Comparison of ENCODE assay signal across 1 cellular context in the genomic region with DNA sequence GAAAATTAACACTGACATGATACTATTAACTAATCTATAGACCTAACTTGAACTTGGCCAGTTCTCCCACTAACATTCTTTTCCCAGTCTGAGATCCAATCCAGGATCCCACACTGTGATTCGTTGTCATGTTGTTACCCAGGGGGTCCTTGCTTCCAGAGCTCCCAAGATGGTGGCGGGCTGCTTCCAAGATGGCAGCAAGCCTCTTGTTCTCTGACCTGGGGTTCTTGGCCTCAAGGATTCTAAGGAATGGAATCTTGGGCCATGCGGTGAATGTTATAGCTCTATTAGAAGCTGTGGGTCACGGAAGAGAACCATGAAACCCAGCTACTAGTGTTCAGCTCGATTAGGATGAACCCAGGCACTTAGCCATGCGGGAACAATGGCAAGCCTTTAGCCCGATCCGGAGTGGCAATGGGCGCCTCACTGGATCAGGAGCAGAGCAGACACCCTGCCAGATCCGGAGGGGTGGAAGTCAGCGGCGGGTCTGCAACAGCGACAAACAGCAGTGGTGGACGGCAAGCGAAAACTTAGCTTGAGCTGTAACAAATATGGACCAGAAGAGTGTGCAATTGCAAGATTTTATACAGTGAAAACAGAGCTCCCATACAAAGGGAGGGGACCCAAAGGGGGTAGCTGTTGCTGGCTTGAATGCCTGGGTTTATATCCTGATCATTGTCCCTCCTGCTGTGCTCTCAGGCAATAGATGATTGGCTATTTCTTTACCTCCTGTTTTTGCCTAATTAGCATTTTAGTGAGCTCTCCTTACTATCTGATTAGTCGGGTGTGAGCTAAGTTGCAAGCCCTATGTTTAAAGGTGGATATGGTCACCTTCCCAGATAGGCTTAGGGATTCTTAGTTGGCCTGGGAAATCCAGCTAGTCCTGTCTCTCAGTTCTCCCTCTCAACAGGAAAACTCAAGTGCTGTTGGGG.
TF ChIP-seq lines count a peak whose summit lies in the region.
"Not testable (repeated sequence)": the region's sequence is repeated elsewhere in the genome, so short reads cannot be mapped to it uniquely, and the experiment has no call there.

No MANE protein-coding gene starts in this region.

TF ChIP-seq in K562, 482 proteins besides CTCF, POLR2A, EP300 and RAD21:
- not testable (repeated sequence) for TF ChIP-seq NR2C1 (IDR thresholded peaks at IDR 0.05); ATF1 (CRISPR knock-in tag; IDR thresholded peaks at IDR 0.05)
- 0 out of 2 replicates have a peak, but pooled peaks have one; percentile 7 for TF ChIP-seq NR2C1 (tag; IDR thresholded peaks at IDR 0.05)
- TF ChIP-seq ATF1 (tag; IDR thresholded peaks at IDR 0.05) = 0 out of 2 replicates have a peak, but pooled peaks have one; percentile 13
- TF ChIP-seq MAFG (tag; conservative IDR thresholded peaks at IDR 0.05) = peak; percentile 57
- peak; percentile 29; the same call in 1 of the 2 replicates for TF ChIP-seq MAX (CRISPR knock-in tag; IDR thresholded peaks at IDR 0.05)
- TF ChIP-seq ZNF316 (IDR thresholded peaks at IDR 0.05) = peak; percentile 75
- TF ChIP-seq, protein P1, sequence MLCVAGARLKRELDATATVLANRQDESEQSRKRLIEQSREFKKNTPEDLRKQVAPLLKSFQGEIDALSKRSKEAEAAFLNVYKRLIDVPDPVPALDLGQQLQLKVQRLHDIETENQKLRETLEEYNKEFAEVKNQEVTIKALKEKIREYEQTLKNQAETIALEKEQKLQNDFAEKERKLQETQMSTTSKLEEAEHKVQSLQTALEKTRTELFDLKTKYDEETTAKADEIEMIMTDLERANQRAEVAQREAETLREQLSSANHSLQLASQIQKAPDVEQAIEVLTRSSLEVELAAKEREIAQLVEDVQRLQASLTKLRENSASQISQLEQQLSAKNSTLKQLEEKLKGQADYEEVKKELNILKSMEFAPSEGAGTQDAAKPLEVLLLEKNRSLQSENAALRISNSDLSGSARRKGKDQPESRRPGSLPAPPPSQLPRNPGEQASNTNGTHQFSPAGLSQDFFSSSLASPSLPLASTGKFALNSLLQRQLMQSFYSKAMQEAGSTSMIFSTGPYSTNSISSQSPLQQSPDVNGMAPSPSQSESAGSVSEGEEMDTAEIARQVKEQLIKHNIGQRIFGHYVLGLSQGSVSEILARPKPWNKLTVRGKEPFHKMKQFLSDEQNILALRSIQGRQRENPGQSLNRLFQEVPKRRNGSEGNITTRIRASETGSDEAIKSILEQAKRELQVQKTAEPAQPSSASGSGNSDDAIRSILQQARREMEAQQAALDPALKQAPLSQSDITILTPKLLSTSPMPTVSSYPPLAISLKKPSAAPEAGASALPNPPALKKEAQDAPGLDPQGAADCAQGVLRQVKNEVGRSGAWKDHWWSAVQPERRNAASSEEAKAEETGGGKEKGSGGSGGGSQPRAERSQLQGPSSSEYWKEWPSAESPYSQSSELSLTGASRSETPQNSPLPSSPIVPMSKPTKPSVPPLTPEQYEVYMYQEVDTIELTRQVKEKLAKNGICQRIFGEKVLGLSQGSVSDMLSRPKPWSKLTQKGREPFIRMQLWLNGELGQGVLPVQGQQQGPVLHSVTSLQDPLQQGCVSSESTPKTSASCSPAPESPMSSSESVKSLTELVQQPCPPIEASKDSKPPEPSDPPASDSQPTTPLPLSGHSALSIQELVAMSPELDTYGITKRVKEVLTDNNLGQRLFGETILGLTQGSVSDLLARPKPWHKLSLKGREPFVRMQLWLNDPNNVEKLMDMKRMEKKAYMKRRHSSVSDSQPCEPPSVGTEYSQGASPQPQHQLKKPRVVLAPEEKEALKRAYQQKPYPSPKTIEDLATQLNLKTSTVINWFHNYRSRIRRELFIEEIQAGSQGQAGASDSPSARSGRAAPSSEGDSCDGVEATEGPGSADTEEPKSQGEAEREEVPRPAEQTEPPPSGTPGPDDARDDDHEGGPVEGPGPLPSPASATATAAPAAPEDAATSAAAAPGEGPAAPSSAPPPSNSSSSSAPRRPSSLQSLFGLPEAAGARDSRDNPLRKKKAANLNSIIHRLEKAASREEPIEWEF (CRISPR knock-in tag; IDR thresholded peaks at IDR 0.05) = 0 out of 2 replicates have a peak, but pooled peaks have one; percentile 30
- TF ChIP-seq, protein P2, sequence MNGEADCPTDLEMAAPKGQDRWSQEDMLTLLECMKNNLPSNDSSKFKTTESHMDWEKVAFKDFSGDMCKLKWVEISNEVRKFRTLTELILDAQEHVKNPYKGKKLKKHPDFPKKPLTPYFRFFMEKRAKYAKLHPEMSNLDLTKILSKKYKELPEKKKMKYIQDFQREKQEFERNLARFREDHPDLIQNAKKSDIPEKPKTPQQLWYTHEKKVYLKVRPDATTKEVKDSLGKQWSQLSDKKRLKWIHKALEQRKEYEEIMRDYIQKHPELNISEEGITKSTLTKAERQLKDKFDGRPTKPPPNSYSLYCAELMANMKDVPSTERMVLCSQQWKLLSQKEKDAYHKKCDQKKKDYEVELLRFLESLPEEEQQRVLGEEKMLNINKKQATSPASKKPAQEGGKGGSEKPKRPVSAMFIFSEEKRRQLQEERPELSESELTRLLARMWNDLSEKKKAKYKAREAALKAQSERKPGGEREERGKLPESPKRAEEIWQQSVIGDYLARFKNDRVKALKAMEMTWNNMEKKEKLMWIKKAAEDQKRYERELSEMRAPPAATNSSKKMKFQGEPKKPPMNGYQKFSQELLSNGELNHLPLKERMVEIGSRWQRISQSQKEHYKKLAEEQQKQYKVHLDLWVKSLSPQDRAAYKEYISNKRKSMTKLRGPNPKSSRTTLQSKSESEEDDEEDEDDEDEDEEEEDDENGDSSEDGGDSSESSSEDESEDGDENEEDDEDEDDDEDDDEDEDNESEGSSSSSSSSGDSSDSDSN (IDR thresholded peaks at IDR 0.05; ENCODE audit: borderline replicate concordance in 1 of 2, low read depth in 2 of 2, low read length in 2 of 2) = 0 out of 4 replicates have a peak, but pooled peaks of 1 of the 2 experiments have one; percentile 37
- TF ChIP-seq YY1 (IDR thresholded peaks at IDR 0.05; ENCODE audit: borderline replicate concordance in 1 of 3, control insufficient read depth in 1 of 3, extremely low read depth in 1 of 3, insufficient read depth in 3 of 3, insufficient read length in 1 of 3, insufficient replicate concordance in 2 of 3, low read depth in 1 of 3, low read length in 2 of 3) = peak in 1 of 3 experiments; percentile 38
- peak; percentile 66; the same call in 1 of the 2 replicates for TF ChIP-seq HDAC8 (tag; IDR thresholded peaks at IDR 0.05)
- peak; percentile 75 for TF ChIP-seq C11orf30 (IDR thresholded peaks at IDR 0.05; ENCODE audit: low read depth)
TF ChIP-seq in K562: peak in this region for 10; not testable (repeated sequence) for 472.
